ENCODE assay signal across 8 cellular contexts in the genomic region with DNA sequence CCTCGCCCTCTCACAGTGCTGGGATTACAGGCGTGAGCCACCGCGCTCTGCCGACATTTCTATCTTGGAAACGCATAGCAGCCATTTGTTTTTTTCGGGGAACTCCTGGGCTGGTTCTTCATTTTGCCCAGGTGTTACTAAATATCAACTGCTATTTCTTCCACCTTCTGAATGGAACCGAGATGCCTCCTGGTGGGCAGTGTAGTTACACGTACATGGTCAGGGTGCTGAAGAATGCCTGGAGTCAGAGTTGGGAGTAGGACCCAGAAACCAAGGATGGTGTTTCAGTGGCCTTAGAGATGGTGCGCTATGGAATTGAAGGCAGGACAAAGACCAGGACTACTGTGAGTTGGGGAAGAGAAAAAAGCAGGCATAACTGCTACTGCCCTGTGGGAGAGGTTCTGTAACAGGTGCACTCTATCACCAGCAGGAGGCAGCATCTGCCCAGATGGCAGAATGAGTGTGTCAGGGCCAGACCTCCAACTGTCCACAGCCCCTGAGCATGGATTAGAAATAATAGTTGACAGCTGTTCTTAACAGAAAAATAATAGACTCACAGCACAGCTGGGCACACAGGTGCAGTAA.
DNase-seq lines count a peak whose midpoint lies in the region; ATAC-seq and TF ChIP-seq lines count a peak whose summit lies in the region.

No MANE protein-coding gene starts in this region.

- no peak overlapping the region for H2AFZ ChIP-seq in hepatocyte

- H3K27ac Mint-ChIP-seq in Caco-2 (ENCODE audit: unreplicated experiment): no peak overlapping the region

- H3K36me3 ChIP-seq in Caco-2 (ENCODE audit: control insufficient read depth, insufficient read depth, low read length): no peaks in the 10 kb centered on the region
- no peaks in the 10 kb centered on the region for H3K36me3 ChIP-seq in hepatocyte (replicated peaks; ENCODE audit: insufficient read depth, low read depth)

- no peak overlapping the region for H3K4me2 ChIP-seq in hepatocyte

- H3K4me3 Mint-ChIP-seq in Caco-2 (ENCODE audit: unreplicated experiment): no peak overlapping the region

- no peaks in the 10 kb centered on the region for H3K27me3 Mint-ChIP-seq in Caco-2 (ENCODE audit: insufficient read depth, unreplicated experiment)

- BruUV-seq in Caco-2 (replicated peaks; lab: Mats Ljungman, UMichigan): no TSS peak

- DNase-seq in Caco-2 (peak in 1 of 2 experiments; percentile 47), hepatocyte (ENCODE audit: low spot score) (peak; percentile 44), retina (no peak), lower leg skin (ENCODE audit: low spot score in 2 of 2) (no peak)
- peak; percentile 21 for DNase-seq in activated CD8-positive, alpha-beta memory T cell treated with anti-CD3 and anti-CD28 coated beads, Interleukin-2, amount 50 U/mL, for 4 hours
- DNase-seq in stimulated activated naive CD8-positive, alpha-beta T cell treated with anti-CD3 and anti-CD28 coated beads, Interleukin-15, Interleukin-2, amounts not matched to agents 100 U/mL and 50 U/mL, for 24 hours: peak; percentile 37

- no peak overlapping the region for H3K27ac ChIP-seq in hepatocyte

- H3K9me2 ChIP-seq in hepatocyte (replicated peaks; ENCODE audit: insufficient read depth): no peaks in the 10 kb centered on the region

- no peaks in the 10 kb centered on the region for H3K79me2 ChIP-seq in hepatocyte

- no peaks in the 10 kb centered on the region for H3K9me3 ChIP-seq in Caco-2
- H3K9me3 ChIP-seq in hepatocyte (ENCODE audit: low read depth): no peaks in the 10 kb centered on the region

- TF ChIP-seq POLR2A in lower leg skin (IDR thresholded peaks at IDR 0.05): no peak

- intact Hi-C loops in Caco-2 (cut with micrococcal nuclease; ENCODE audit: unreplicated experiment) (loop anchor here (1.0 kb wide), 2 partner anchors 557 to 634 kb away; no protein-coding TSS in a partner anchor), lower leg skin (cut with DNase I; ENCODE audit: low total_unique reads) (no loop called here)

- H3K36me3 Mint-ChIP-seq in Caco-2 (ENCODE audit: insufficient read depth, unreplicated experiment): no peaks in the 10 kb centered on the region

- CTCF ChIA-PET in Caco-2 (lab: Charles Lee): no interaction called here

- H3K4me1 ChIP-seq in Caco-2: no peaks in the 10 kb centered on the region
- H3K4me1 ChIP-seq in hepatocyte (ENCODE audit: insufficient read depth): no peaks in the 10 kb centered on the region

- H3K27me3 ChIP-seq in Caco-2 (replicated peaks; ENCODE audit: control insufficient read depth, insufficient read depth, low read length) (no peaks in the 10 kb centered on the region), hepatocyte (no peaks in the 10 kb centered on the region)

- H3K4me3 ChIP-seq in Caco-2 (ENCODE audit: low read depth, low read length) (no peak overlapping the region), hepatocyte (no peak overlapping the region), lower leg skin (ENCODE audit: low read depth, poor library complexity, severe bottlenecking) (no peak overlapping the region)

- WGBS in hepatocyte (ENCODE audit: low lambda C conversion rate, missing lambda C conversion rate): 85% methylated on average over 10 of the region's 10 CpGs
- 81 to 86% methylated on average over 10 of the region's 10 CpGs for WGBS in lower leg skin, 2 donors

- H3K9me3 Mint-ChIP-seq in Caco-2 (ENCODE audit: unreplicated experiment): no peaks in the 10 kb centered on the region

- ATAC-seq in GM19452 (IDR thresholded peaks at IDR 0.05; ENCODE audit: unreplicated experiment): peak; percentile 75
- ATAC-seq in stimulated activated naive CD8-positive, alpha-beta T cell treated with anti-CD3 and anti-CD28 coated beads, Interleukin-15, Interleukin-2, amounts not matched to agents 100 U/mL and 50 U/mL, for 24 hours: peak; percentile 49

- no peaks in the 10 kb centered on the region for H3K4me1 Mint-ChIP-seq in Caco-2 (ENCODE audit: low read depth, unreplicated experiment)

- peak; percentile 33 to 48 for TF ChIP-seq CTCF in Caco-2 (IDR thresholded peaks at IDR 0.05; ENCODE audit: insufficient read depth in 1 of 2, low read depth in 1 of 2, low read length in 1 of 2, severe bottlenecking in 1 of 2, unreplicated experiment in 1 of 2)
- peak; percentile 42 for TF ChIP-seq CTCF in LNCAP (IDR thresholded peaks at IDR 0.05)
- TF ChIP-seq CTCF in hepatocyte (IDR thresholded peaks at IDR 0.05; ENCODE audit: poor library complexity): peak; percentile 57
- no peak for TF ChIP-seq CTCF in lower leg skin (IDR thresholded peaks at IDR 0.05)

- POLR2A ChIA-PET in Caco-2 (lab: Charles Lee): no interaction called here

- H4K20me1 ChIP-seq in hepatocyte (ENCODE audit: insufficient read depth, poor library complexity, severe bottlenecking): no peaks in the 10 kb centered on the region

Comparison
In these comparisons a context has a peak if more than half of its experiments do, and no peak if none do; other contexts are left out.
1. DNase-seq: peak in activated CD8-positive, alpha-beta memory T cell treated with anti-CD3 and anti-CD28 coated beads, Interleukin-2, amount 50 U/mL, for 4 hours (single experiment), hepatocyte (single experiment) and stimulated activated naive CD8-positive, alpha-beta T cell treated with anti-CD3 and anti-CD28 coated beads, Interleukin-15, Interleukin-2, amounts not matched to agents 100 U/mL and 50 U/mL, for 24 hours (single experiment); none in retina (single experiment) and lower leg skin (0 of 2).
2. CTCF ChIP-seq: peak in Caco-2 (2 of 2), LNCAP (single experiment) and hepatocyte (single experiment); none in lower leg skin (0 of 3).